ENCODE assay signal across 1 cellular context in genomic region chr2:26442707-26443106, GRCh38.
TF ChIP-seq lines count a peak whose summit lies in the region.

No MANE protein-coding gene starts in this region.

TF ChIP-seq in IMR-90, 13 proteins besides CTCF, POLR2A, EP300 and RAD21 (continued from another document):
- TF ChIP-seq MAFK (IDR thresholded peaks at IDR 0.05; ENCODE audit: low read depth, low read length) = no peak
- no peak for TF ChIP-seq CHD1 (IDR thresholded peaks at IDR 0.05; ENCODE audit: low read depth, low read length)
- TF ChIP-seq FOS (IDR thresholded peaks at IDR 0.05; ENCODE audit: low read depth, low read length) = no peak
TF ChIP-seq in IMR-90: peak in this region for 0.
